Comparison of ENCODE assay signal across 16 cellular contexts in genomic region chr2:45218931-45219339, GRCh38.
DNase-seq lines count a peak whose midpoint lies in the region; ATAC-seq and TF ChIP-seq lines count a peak whose summit lies in the region.
"Had no signal": no experiment of that assay in that cellular context is flagged by ENCODE, and none has a peak within 500 bp of the region (broad histone marks: within the 10 kb centered on the region; RNA-seq: fewer than 3 reads in every experiment).

No MANE protein-coding gene starts in this region.

- no peaks in the 10 kb centered on the region for H3K27me3 ChIP-seq in PC-3 (ENCODE audit: low read length)
- H3K27me3 ChIP-seq in trophoblast cell (ENCODE audit: insufficient read depth, low read length): no peaks in the 10 kb centered on the region
- H3K27me3 ChIP-seq: right lobe of liver had no signal

- H3K18ac ChIP-seq in trophoblast cell (ENCODE audit: low read length): no peak overlapping the region

- H3K9me2 ChIP-seq in PC-3 (replicated peaks; ENCODE audit: low read length): no peaks in the 10 kb centered on the region
- no peaks in the 10 kb centered on the region for H3K9me2 ChIP-seq in OCI-LY7 (ENCODE audit: insufficient read depth, low read length)

- H3K27ac ChIP-seq in PC-3 (ENCODE audit: low read length) (peak overlapping the region; percentile 31; the same call in 1 of the 2 replicates), trophoblast cell (ENCODE audit: low read depth, low read length) (no peak overlapping the region), OCI-LY7 (ENCODE audit: low read depth, low read length, poor library complexity, severe bottlenecking) (no peak overlapping the region)
- H3K27ac ChIP-seq: foreskin keratinocyte, right lobe of liver had no signal

- no peak overlapping the region for H2BK5ac ChIP-seq in trophoblast cell (ENCODE audit: low read depth, low read length, poor library complexity)

- ATAC-seq in PC-3 (peak; percentile 88), GM21447 (IDR thresholded peaks at IDR 0.05; ENCODE audit: unreplicated experiment) (no peak)
- ATAC-seq: foreskin keratinocyte, left colon, Panc1, right lobe of liver had no signal

- H4K20me1 ChIP-seq in PC-3 (ENCODE audit: low read length) (no peaks in the 10 kb centered on the region), OCI-LY7 (ENCODE audit: insufficient read depth, low read length) (no peaks in the 10 kb centered on the region)

- WGBS in trophoblast cell (ENCODE audit: extremely low coverage, insufficient coverage, insufficient read length): no CpG with 5 or more reads among the region's 3 CpGs

- POLR2A ChIA-PET in PC-3 (lab: Charles Lee; ENCODE audit: unreplicated experiment) (no interaction called here), OCI-LY7 (lab: Charles Lee) (no interaction called here), HEK293T (lab: Yijun Ruan, JAX) (no interaction called here)

- H3K23ac ChIP-seq in trophoblast cell (ENCODE audit: low read length): no peak overlapping the region

- H4K8ac ChIP-seq in trophoblast cell (ENCODE audit: low read depth, low read length): no peak overlapping the region

- no peak overlapping the region for H4K12ac ChIP-seq in trophoblast cell (ENCODE audit: low read depth, low read length)

- H3K14ac ChIP-seq in trophoblast cell (ENCODE audit: low read length): no peak overlapping the region

- H3K4me1 ChIP-seq in PC-3 (ENCODE audit: insufficient read depth, low read length): peaks cover 14% of the 10 kb centered on the region
- no peaks in the 10 kb centered on the region for H3K4me1 ChIP-seq in trophoblast cell (ENCODE audit: control insufficient read depth in 1 of 2, insufficient read depth in 2 of 2, low read length in 2 of 2)
- H3K4me1 ChIP-seq in OCI-LY7 (ENCODE audit: insufficient read depth, low read length, poor library complexity, severe bottlenecking): peaks cover 36% of the 10 kb centered on the region
- H3K4me1 ChIP-seq: foreskin keratinocyte, right lobe of liver had no signal

- H2AFZ ChIP-seq in PC-3 (ENCODE audit: low read length): no peak overlapping the region
- H2AFZ ChIP-seq in trophoblast cell (ENCODE audit: insufficient read depth, low read length, poor library complexity): no peak overlapping the region
- no peak overlapping the region for H2AFZ ChIP-seq in OCI-LY7 (ENCODE audit: low read length)

- BruUV-seq in PC-3 (replicated peaks; lab: Mats Ljungman, UMichigan) (no TSS peak), OCI-LY7 (replicated peaks; lab: Mats Ljungman, UMichigan) (no TSS peak)

- no peaks in the 10 kb centered on the region for H3K79me1 ChIP-seq in trophoblast cell (ENCODE audit: low read length)

- H4K91ac ChIP-seq in trophoblast cell (ENCODE audit: low read depth, low read length): no peak overlapping the region

- H3K9ac ChIP-seq in PC-3 (ENCODE audit: low read length) (no peak overlapping the region), trophoblast cell (ENCODE audit: low read length) (peak overlapping the region; percentile 64)

- H2AK5ac ChIP-seq in trophoblast cell (ENCODE audit: low read length): no peak overlapping the region

- no peaks in the 10 kb centered on the region for H3F3A ChIP-seq in PC-3 (ENCODE audit: low read length, unreplicated experiment)

- H2BK12ac ChIP-seq in trophoblast cell (ENCODE audit: low read length): no peak overlapping the region

- H3K4me2 ChIP-seq in PC-3 (ENCODE audit: low read length): peak overlapping the region; percentile 41
- H3K4me2 ChIP-seq in trophoblast cell (ENCODE audit: low read length): no peak overlapping the region
- H3K4me2 ChIP-seq in OCI-LY7 (ENCODE audit: low read length): no peak overlapping the region

- H3K4me3 ChIP-seq in PC-3 (ENCODE audit: low read length) (no peak overlapping the region), trophoblast cell (ENCODE audit: low read depth, low read length) (no peak overlapping the region), OCI-LY7 (ENCODE audit: low read depth, low read length, poor library complexity, severe bottlenecking) (no peak overlapping the region)
- H3K4me3 ChIP-seq: right lobe of liver had no signal

- CTCF ChIA-PET in PC-3 (lab: Charles Lee): interaction anchor here (0.7 kb wide), 1 partner anchor 29 kb away, joined by 4 read pairs; no protein-coding TSS in a partner anchor
- CTCF ChIA-PET in OCI-LY7 (lab: Charles Lee; ENCODE audit: unreplicated experiment): no interaction called here
- CTCF ChIA-PET in HEK293T (lab: Yijun Ruan, JAX): no interaction called here

- H3K79me2 ChIP-seq in PC-3 (ENCODE audit: low read length): no peaks in the 10 kb centered on the region
- no peaks in the 10 kb centered on the region for H3K79me2 ChIP-seq in trophoblast cell (ENCODE audit: control insufficient read depth, insufficient read depth, low read length, poor library complexity)
- H3K79me2 ChIP-seq in OCI-LY7 (ENCODE audit: insufficient read depth, low read depth, low read length): no peaks in the 10 kb centered on the region

- intact Hi-C loops in PC-3 (cut with micrococcal nuclease) (no loop called here), OCI-LY7 (cut with micrococcal nuclease; ENCODE audit: unreplicated experiment) (no loop called here)

- no peak for TF ChIP-seq CTCF in PC-3 (conservative IDR thresholded peaks at IDR 0.05; ENCODE audit: low read depth, low read length)
- no peak for TF ChIP-seq CTCF in OCI-LY7 (conservative IDR thresholded peaks at IDR 0.05; ENCODE audit: low read length)

- no peaks in the 10 kb centered on the region for H3K36me3 ChIP-seq in PC-3 (ENCODE audit: low read depth, low read length)
- no peaks in the 10 kb centered on the region for H3K36me3 ChIP-seq in trophoblast cell (ENCODE audit: control insufficient read depth in 1 of 2, insufficient read depth in 2 of 2, low read length in 2 of 2)
- no peaks in the 10 kb centered on the region for H3K36me3 ChIP-seq in OCI-LY7 (ENCODE audit: insufficient read depth, low read length)
- H3K36me3 ChIP-seq: right lobe of liver had no signal

- no peak overlapping the region for H3K4ac ChIP-seq in trophoblast cell (ENCODE audit: low read depth, low read length)

- no peak overlapping the region for H2BK120ac ChIP-seq in trophoblast cell (ENCODE audit: insufficient read depth, low read length, poor library complexity)

- H3K9me3 ChIP-seq in PC-3 (ENCODE audit: low read length) (no peaks in the 10 kb centered on the region), trophoblast cell (ENCODE audit: insufficient read depth, low read depth, low read length) (peaks cover 2% of the 10 kb centered on the region), OCI-LY7 (ENCODE audit: low read length) (no peaks in the 10 kb centered on the region; the same call in 1 of the 2 replicates)
- H3K9me3 ChIP-seq: right lobe of liver had no signal

- DNase-seq in DMS79 (lab: John Stamatoyannopoulos, UW) (peak; percentile 85), NCI-H2029 (lab: John Stamatoyannopoulos, UW) (peak; percentile 81), PC-3 (peak; percentile 88), trophoblast cell (peak in 1 of 2 donors; percentile 36), amygdala (lab: John Stamatoyannopoulos, UW) (no peak), OCI-LY7 (ENCODE audit: low spot score) (no peak), HEK293T (ENCODE audit: extremely low spot score) (no peak)
- DNase-seq: activated CD4-positive, alpha-beta T cell treated with anti-CD3 and anti-CD28 coated beads, Interleukin-2, amount 50 U/mL, for 48 hours; activated naive CD4-positive, alpha-beta T cell treated with anti-CD3 and anti-CD28 coated beads for 36 hours; left colon; NCI-H1436; NCI-H526 treated with DMSO at 0.1 percent for 48 hours; right lobe of liver had no signal

TF ChIP-seq in HEK293T, 16 proteins besides CTCF, POLR2A, EP300 and RAD21:
- TF ChIP-seq, protein P1, sequence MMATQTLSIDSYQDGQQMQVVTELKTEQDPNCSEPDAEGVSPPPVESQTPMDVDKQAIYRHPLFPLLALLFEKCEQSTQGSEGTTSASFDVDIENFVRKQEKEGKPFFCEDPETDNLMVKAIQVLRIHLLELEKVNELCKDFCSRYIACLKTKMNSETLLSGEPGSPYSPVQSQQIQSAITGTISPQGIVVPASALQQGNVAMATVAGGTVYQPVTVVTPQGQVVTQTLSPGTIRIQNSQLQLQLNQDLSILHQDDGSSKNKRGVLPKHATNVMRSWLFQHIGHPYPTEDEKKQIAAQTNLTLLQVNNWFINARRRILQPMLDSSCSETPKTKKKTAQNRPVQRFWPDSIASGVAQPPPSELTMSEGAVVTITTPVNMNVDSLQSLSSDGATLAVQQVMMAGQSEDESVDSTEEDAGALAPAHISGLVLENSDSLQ (IDR thresholded peaks at IDR 0.05): no peak
- TF ChIP-seq SP1 (IDR thresholded peaks at IDR 0.05): no peak
- no peak for TF ChIP-seq ELF4 (IDR thresholded peaks at IDR 0.05)
- TF ChIP-seq LEF1 (IDR thresholded peaks at IDR 0.05; ENCODE audit: borderline replicate concordance): no peak
- no peak for TF ChIP-seq SUZ12 (IDR thresholded peaks at IDR 0.05)
- TF ChIP-seq TARDBP (IDR thresholded peaks at IDR 0.05): no peak
- no peak for TF ChIP-seq CTBP1 (IDR thresholded peaks at IDR 0.05; ENCODE audit: borderline replicate concordance)
- no peak for TF ChIP-seq HDGF (IDR thresholded peaks at IDR 0.05; ENCODE audit: borderline replicate concordance)
- no peak for TF ChIP-seq ARNT (IDR thresholded peaks at IDR 0.05)
- TF ChIP-seq L3MBTL2 (conservative IDR thresholded peaks at IDR 0.05): no peak
- no peak for TF ChIP-seq NFRKB (IDR thresholded peaks at IDR 0.05)
- TF ChIP-seq FOXM1 (IDR thresholded peaks at IDR 0.05; ENCODE audit: borderline replicate concordance): no peak
- TF ChIP-seq BHLHE40 (IDR thresholded peaks at IDR 0.05; ENCODE audit: borderline replicate concordance): no peak
- no peak for TF ChIP-seq ZNF384 (IDR thresholded peaks at IDR 0.05)
- TF ChIP-seq FOXK2 (IDR thresholded peaks at IDR 0.05): no peak

Comparison
In these comparisons a context has a peak if more than half of its experiments do, and no peak if none do; other contexts are left out.
1. DNase-seq: peak in DMS79 (single experiment), NCI-H2029 (single experiment) and PC-3 (single experiment); none in amygdala (0 of 56), OCI-LY7 (single experiment) and HEK293T (single experiment).